In the genomic region with DNA sequence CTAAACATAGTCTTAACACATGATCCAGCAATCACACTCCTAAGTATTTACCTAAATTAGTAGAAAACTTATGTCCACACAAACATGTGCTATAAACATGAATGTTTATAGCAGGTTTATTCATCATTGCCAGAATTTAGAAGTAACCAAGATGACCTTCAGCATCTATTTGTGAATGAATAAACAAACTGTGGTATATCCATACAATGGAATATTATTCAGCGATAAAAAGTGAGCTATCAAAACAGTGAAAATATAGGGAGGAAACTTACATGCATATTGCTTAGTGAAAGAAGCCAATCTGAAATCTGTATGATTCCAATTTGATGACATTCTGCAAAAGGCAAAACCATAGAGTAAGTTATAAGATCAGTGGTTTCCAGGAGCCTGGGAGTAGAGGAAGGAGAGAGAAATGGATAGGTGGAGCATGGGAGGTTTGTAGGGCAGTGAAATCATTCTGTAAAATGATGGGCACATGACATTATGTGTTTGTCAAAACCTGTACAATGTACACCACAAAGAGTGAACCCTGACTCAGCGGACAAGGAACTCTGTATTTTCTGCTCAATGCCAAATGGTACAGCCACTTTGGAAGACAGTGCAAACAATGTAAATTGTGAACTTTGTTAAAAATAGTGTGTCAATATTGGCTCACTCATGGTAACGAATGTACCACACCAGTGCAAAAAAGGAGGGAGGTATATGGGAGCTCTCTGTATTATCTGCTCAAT, we compare ENCODE assay signal across 1 cellular context.
A peak's percentile ranks its signal among the peaks of the same experiment; 100 is the strongest.
TF ChIP-seq lines count a peak whose summit lies in the region.

No MANE protein-coding gene starts in this region.

TF ChIP-seq in HepG2, 621 proteins besides CTCF, POLR2A, EP300 and RAD21 (continued from another document and continues in another):
- peak; percentile 28; the same call in 1 of the 2 replicates for TF ChIP-seq ZHX2 (IDR thresholded peaks at IDR 0.05; ENCODE audit: low read depth)
- TF ChIP-seq ZHX2 (CRISPR knock-in tag; IDR thresholded peaks at IDR 0.05; ENCODE audit: borderline replicate concordance), result 0 out of 2 replicates have a peak, but pooled peaks have one; percentile 44
- no peak for TF ChIP-seq ZNF337 (CRISPR knock-in tag; IDR thresholded peaks at IDR 0.05; ENCODE audit: borderline replicate concordance, low read depth)
- peak; percentile 93 for TF ChIP-seq MED1 (CRISPR knock-in tag; IDR thresholded peaks at IDR 0.05)
- TF ChIP-seq, protein P1, sequence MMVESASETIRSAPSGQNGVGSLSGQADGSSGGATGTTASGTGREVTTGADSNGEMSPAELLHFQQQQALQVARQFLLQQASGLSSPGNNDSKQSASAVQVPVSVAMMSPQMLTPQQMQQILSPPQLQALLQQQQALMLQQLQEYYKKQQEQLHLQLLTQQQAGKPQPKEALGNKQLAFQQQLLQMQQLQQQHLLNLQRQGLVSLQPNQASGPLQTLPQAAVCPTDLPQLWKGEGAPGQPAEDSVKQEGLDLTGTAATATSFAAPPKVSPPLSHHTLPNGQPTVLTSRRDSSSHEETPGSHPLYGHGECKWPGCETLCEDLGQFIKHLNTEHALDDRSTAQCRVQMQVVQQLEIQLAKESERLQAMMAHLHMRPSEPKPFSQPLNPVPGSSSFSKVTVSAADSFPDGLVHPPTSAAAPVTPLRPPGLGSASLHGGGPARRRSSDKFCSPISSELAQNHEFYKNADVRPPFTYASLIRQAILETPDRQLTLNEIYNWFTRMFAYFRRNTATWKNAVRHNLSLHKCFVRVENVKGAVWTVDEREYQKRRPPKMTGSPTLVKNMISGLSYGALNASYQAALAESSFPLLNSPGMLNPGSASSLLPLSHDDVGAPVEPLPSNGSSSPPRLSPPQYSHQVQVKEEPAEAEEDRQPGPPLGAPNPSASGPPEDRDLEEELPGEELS (CRISPR knock-in tag; IDR thresholded peaks at IDR 0.05), result peak; percentile 94
- TF ChIP-seq, protein P2, sequence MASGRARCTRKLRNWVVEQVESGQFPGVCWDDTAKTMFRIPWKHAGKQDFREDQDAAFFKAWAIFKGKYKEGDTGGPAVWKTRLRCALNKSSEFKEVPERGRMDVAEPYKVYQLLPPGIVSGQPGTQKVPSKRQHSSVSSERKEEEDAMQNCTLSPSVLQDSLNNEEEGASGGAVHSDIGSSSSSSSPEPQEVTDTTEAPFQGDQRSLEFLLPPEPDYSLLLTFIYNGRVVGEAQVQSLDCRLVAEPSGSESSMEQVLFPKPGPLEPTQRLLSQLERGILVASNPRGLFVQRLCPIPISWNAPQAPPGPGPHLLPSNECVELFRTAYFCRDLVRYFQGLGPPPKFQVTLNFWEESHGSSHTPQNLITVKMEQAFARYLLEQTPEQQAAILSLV (CRISPR knock-in tag; IDR thresholded peaks at IDR 0.05; ENCODE audit: borderline replicate concordance), result no peak
- TF ChIP-seq, protein P3, sequence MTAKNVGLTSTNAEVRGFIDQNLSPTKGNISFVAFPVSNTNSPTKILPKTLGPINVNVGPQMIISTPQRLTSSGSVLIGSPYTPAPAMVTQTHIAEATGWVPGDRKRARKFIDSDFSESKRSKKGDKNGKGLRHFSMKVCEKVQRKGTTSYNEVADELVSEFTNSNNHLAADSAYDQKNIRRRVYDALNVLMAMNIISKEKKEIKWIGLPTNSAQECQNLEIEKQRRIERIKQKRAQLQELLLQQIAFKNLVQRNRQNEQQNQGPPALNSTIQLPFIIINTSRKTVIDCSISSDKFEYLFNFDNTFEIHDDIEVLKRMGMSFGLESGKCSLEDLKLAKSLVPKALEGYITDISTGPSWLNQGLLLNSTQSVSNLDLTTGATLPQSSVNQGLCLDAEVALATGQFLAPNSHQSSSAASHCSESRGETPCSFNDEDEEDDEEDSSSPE (CRISPR knock-in tag; IDR thresholded peaks at IDR 0.05), result no peak
- TF ChIP-seq SIX4 (CRISPR knock-in tag; IDR thresholded peaks at IDR 0.05), result 0 out of 2 replicates have a peak, but pooled peaks have one; percentile 29
- no peak for TF ChIP-seq KLF6 (CRISPR knock-in tag; IDR thresholded peaks at IDR 0.05)
- peak; percentile 88 for TF ChIP-seq PHF21A (CRISPR knock-in tag; IDR thresholded peaks at IDR 0.05)
- TF ChIP-seq NONO (IDR thresholded peaks at IDR 0.05), result no peak
- no peak; the same call in 1 of the 2 replicates for TF ChIP-seq NONO (CRISPR knock-in tag; conservative IDR thresholded peaks at IDR 0.05)
- TF ChIP-seq ATF7-NPFF (CRISPR knock-in tag; IDR thresholded peaks at IDR 0.05; ENCODE audit: low read depth), result no peak
- no peak for TF ChIP-seq GTF3A (CRISPR knock-in tag; conservative IDR thresholded peaks at IDR 0.05)
- 0 out of 2 replicates have a peak, but pooled peaks have one; percentile 15 for TF ChIP-seq CEBPB (IDR thresholded peaks at IDR 0.05; ENCODE audit: borderline replicate concordance, low read depth, low read length)
- TF ChIP-seq ZNF446 (CRISPR knock-in tag; IDR thresholded peaks at IDR 0.05), result no peak
- TF ChIP-seq NFIB (CRISPR knock-in tag; IDR thresholded peaks at IDR 0.05; ENCODE audit: borderline replicate concordance), result no peak
- TF ChIP-seq NR2F1 (CRISPR knock-in tag; IDR thresholded peaks at IDR 0.05), result peak in 1 of 2 experiments; percentile 54; a peak in 2 of 4 replicates
- peak; percentile 67; the same call in 1 of the 2 replicates for TF ChIP-seq ARNTL (CRISPR knock-in tag; IDR thresholded peaks at IDR 0.05)
- no peak for TF ChIP-seq ZBTB26 (CRISPR knock-in tag; IDR thresholded peaks at IDR 0.05; ENCODE audit: borderline replicate concordance)
- TF ChIP-seq, protein P4, sequence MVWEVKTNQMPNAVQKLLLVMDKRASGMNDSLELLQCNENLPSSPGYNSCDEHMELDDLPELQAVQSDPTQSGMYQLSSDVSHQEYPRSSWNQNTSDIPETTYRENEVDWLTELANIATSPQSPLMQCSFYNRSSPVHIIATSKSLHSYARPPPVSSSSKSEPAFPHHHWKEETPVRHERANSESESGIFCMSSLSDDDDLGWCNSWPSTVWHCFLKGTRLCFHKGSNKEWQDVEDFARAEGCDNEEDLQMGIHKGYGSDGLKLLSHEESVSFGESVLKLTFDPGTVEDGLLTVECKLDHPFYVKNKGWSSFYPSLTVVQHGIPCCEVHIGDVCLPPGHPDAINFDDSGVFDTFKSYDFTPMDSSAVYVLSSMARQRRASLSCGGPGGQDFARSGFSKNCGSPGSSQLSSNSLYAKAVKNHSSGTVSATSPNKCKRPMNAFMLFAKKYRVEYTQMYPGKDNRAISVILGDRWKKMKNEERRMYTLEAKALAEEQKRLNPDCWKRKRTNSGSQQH (CRISPR knock-in tag; IDR thresholded peaks at IDR 0.05; ENCODE audit: low read depth), result 0 out of 2 replicates have a peak, but pooled peaks have one; percentile 31
- TF ChIP-seq BRF2 (CRISPR knock-in tag; IDR thresholded peaks at IDR 0.05), result no peak
- TF ChIP-seq, protein P5, sequence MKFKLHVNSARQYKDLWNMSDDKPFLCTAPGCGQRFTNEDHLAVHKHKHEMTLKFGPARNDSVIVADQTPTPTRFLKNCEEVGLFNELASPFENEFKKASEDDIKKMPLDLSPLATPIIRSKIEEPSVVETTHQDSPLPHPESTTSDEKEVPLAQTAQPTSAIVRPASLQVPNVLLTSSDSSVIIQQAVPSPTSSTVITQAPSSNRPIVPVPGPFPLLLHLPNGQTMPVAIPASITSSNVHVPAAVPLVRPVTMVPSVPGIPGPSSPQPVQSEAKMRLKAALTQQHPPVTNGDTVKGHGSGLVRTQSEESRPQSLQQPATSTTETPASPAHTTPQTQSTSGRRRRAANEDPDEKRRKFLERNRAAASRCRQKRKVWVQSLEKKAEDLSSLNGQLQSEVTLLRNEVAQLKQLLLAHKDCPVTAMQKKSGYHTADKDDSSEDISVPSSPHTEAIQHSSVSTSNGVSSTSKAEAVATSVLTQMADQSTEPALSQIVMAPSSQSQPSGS (CRISPR knock-in tag; IDR thresholded peaks at IDR 0.05), result peak; percentile 77
- peak; percentile 77 for TF ChIP-seq ARID3A (IDR thresholded peaks at IDR 0.05; ENCODE audit: low read depth, low read length)
- peak; percentile 97 for TF ChIP-seq GATAD2A (CRISPR knock-in tag; IDR thresholded peaks at IDR 0.05)
- TF ChIP-seq ZNF609 (CRISPR knock-in tag; IDR thresholded peaks at IDR 0.05; ENCODE audit: borderline replicate concordance), result peak; percentile 95
